In the genomic region with DNA sequence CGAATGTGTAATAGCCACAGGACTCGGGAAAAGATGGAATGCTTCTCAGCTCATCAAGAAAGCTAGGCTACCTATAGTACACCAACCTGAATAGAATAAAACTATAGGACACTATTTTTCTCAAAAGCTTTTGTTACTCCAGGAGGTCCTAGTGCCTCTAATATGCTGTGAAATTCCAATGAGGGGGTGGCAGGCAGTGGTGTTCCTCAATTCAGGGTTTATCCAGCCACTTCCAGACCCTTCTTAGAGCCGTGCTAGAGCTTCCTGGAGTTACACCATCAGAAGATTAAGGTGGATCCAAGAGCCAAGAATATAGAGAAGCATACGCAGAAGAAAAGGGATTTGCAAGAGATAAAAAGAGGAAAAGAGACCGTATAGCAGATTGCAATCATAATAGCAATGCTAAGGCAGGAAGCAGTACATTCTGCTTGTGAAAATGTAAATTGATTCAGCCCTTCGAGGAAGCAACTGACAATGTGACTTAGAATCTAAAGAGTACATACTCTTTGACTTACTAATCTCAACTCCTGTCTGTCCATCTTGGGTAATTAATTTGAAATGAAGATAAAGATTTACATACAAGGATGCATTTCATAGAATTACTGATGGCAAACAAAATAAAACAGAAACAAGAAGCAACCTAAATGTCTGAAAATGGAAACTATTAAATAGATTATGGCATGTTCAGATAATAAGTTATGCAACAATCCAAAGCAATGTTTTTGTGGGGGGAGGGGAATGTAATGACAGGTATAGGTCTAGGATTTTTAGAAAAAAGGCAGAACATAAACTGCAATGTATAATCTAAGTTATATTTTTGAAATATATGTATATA, we compare ENCODE assay signal across 13 cellular contexts. TPM values are rescaled to one million over a fixed set of nuclear protein-coding genes. Genes with fewer than 3 reads are reported as not detected.
DNase-seq lines count a peak whose midpoint lies in the region; ATAC-seq, FAIRE-seq and TF ChIP-seq lines count a peak whose summit lies in the region.
"Had no signal": no experiment of that assay in that cellular context is flagged by ENCODE, and none has a peak within 500 bp of the region (broad histone marks: within the 10 kb centered on the region; RNA-seq: fewer than 3 reads in every experiment).

No MANE protein-coding gene starts in this region.

- H2BK120ac ChIP-seq in H1 (replicated peaks; ENCODE audit: low read depth, low read length) = no peak overlapping the region

- 45% methylated on average over 6 of the region's 6 CpGs; no CpG with 5 or more reads in 1 of the 2 experiments for WGBS in H1 (ENCODE audit: extremely low coverage in 1 of 2, insufficient coverage in 1 of 2, insufficient read length in 1 of 2, insufficient replicate concordance in 2 of 2, low coverage in 1 of 2, low lambda C conversion rate in 2 of 2, missing lambda C conversion rate in 1 of 2), 2 experiments

- no peak for TF ChIP-seq CTCF in H1 (IDR thresholded peaks at IDR 0.05; ENCODE audit: control extremely low read depth in 1 of 3, insufficient read depth in 1 of 3, low read depth in 1 of 3, low read length in 3 of 3)
- TF ChIP-seq CTCF in type B pancreatic cell (conservative IDR thresholded peaks at IDR 0.05) = no peak

- no peak overlapping the region for H3K56ac ChIP-seq in H1 (replicated peaks; ENCODE audit: insufficient read length, low read depth, low read length)

- no peak overlapping the region for H2BK5ac ChIP-seq in H1 (ENCODE audit: low read depth, low read length)

- peaks cover 63% of the 10 kb centered on the region for H3K27me3 Mint-ChIP-seq in activated naive CD8-positive, alpha-beta T cell treated with anti-CD3 and anti-CD28 coated beads, Interleukin-2, amount 10 ng/mL, durations not matched to agents 7 days and 5 days
- peaks cover 53% of the 10 kb centered on the region for H3K27me3 Mint-ChIP-seq in activated naive CD8-positive, alpha-beta T cell treated with anti-CD3 and anti-CD28 coated beads for 36 hours
- H3K27me3 Mint-ChIP-seq in T-cell (peaks cover 0 to 5% of the 10 kb centered on the region in 2 donors), type B pancreatic cell (peaks cover 72% of the 10 kb centered on the region)

- H3K9me3 Mint-ChIP-seq in activated naive CD8-positive, alpha-beta T cell treated with anti-CD3 and anti-CD28 coated beads, Interleukin-2, amount 10 ng/mL, durations not matched to agents 7 days and 5 days = peaks cover 8% of the 10 kb centered on the region
- H3K9me3 Mint-ChIP-seq in activated naive CD8-positive, alpha-beta T cell treated with anti-CD3 and anti-CD28 coated beads for 36 hours = peaks cover 16% of the 10 kb centered on the region
- H3K9me3 Mint-ChIP-seq in T-cell = peaks cover 4 to 11% (median 11%) of the 10 kb centered on the region in 3 donors
- peaks cover 10% of the 10 kb centered on the region for H3K9me3 Mint-ChIP-seq in type B pancreatic cell

- H3K14ac ChIP-seq in H1 (ENCODE audit: insufficient read length) = no peak overlapping the region

- H4K20me1 ChIP-seq in H1 (replicated peaks in 1 of 2; ENCODE audit: control insufficient read depth in 1 of 2, insufficient read depth in 2 of 2, low read length in 2 of 2) = no peaks in the 10 kb centered on the region

- no peak overlapping the region for H3K27ac Mint-ChIP-seq in activated naive CD8-positive, alpha-beta T cell treated with anti-CD3 and anti-CD28 coated beads, Interleukin-2, amount 10 ng/mL, durations not matched to agents 7 days and 5 days
- no peak overlapping the region for H3K27ac Mint-ChIP-seq in activated naive CD8-positive, alpha-beta T cell treated with anti-CD3 and anti-CD28 coated beads for 36 hours
- H3K27ac Mint-ChIP-seq in T-cell = peak overlapping the region; percentile 40 to 62
- no peak overlapping the region for H3K27ac Mint-ChIP-seq in type B pancreatic cell

- H4K91ac ChIP-seq in H1 (replicated peaks; ENCODE audit: insufficient read length, low read length) = no peak overlapping the region

- ATAC-seq in activated naive CD8-positive, alpha-beta T cell treated with anti-CD3 and anti-CD28 coated beads, Interleukin-2, amount 10 ng/mL, durations not matched to agents 7 days and 5 days (ENCODE audit: low read depth) = no peak
- no peak for ATAC-seq in T-cell (replicated peaks in 1 of 4)

- TF ChIP-seq EP300 in H1 (IDR thresholded peaks at IDR 0.05; ENCODE audit: borderline replicate concordance in 1 of 2, low read depth in 2 of 2, low read length in 2 of 2) = no peak

- CTCF ChIA-PET in T-cell (lab: Charles Lee) (interaction anchor here in 1 of 2 donors (0.6 to 0.8 kb wide), 2 partner anchors 44 to 436 kb away, joined by 4 to 5 read pairs; no protein-coding TSS in a partner anchor), H1 (lab: Charles Lee; ENCODE audit: partially characterized antibody) (interaction anchor here (0.7 to 1.0 kb wide), 3 partner anchors 16 to 76 kb away, joined by 3 to 5 read pairs (median 3); no protein-coding TSS in a partner anchor)

- no peak overlapping the region for H3K4ac ChIP-seq in H1 (replicated peaks; ENCODE audit: insufficient read length, low read depth, low read length)

- no peak for FAIRE-seq in H1 (lab: Jason Lieb, UNC)

- H2AFZ ChIP-seq in H1 (ENCODE audit: low read length) = no peak overlapping the region

- H3K18ac ChIP-seq in H1 (ENCODE audit: extremely low read depth, low read length) = no peak overlapping the region

- H4K8ac ChIP-seq in H1 (ENCODE audit: extremely low read depth, insufficient read depth, low read length) = no peak overlapping the region

- no peak for TF ChIP-seq POLR2A in H1 (IDR thresholded peaks at IDR 0.05; ENCODE audit: control extremely low read depth in 1 of 2, low read depth in 2 of 2, low read length in 2 of 2)

- H4K5ac ChIP-seq in H1 (ENCODE audit: insufficient read length, low read depth, low read length) = no peak overlapping the region

- peaks cover 9 to 14% (median 13%) of the 10 kb centered on the region in 4 experiments; a peak in 6 of 7 replicates for H3K27me3 ChIP-seq in H1 (replicated peaks in 1 of 4; ENCODE audit: control insufficient read depth in 3 of 4, extremely low read depth in 1 of 4, insufficient read depth in 3 of 4, low read length in 3 of 4)

- no peak overlapping the region for H2BK20ac ChIP-seq in H1 (ENCODE audit: low read length)

- H3K36me3 ChIP-seq in H1 (ENCODE audit: control insufficient read depth in 2 of 4, insufficient read depth in 4 of 4, low read length in 3 of 4) = peaks cover 0 to 7% (median 0%) of the 10 kb centered on the region in 4 experiments; a peak in 2 of 8 replicates
- H3K36me3 ChIP-seq: adrenal gland had no signal

- peaks cover 11 to 18% of the 10 kb centered on the region in 2 experiments for H3K9me3 ChIP-seq in H1 (ENCODE audit: insufficient read depth in 2 of 2, low read depth in 1 of 2, low read length in 1 of 2)

- H3K79me1 ChIP-seq in H1 (ENCODE audit: low read depth, low read length) = no peaks in the 10 kb centered on the region; the same call in 1 of the 2 replicates

- no peak overlapping the region for H3K23ac ChIP-seq in H1 (ENCODE audit: insufficient read length)

- H3K36me3 Mint-ChIP-seq in activated naive CD8-positive, alpha-beta T cell treated with anti-CD3 and anti-CD28 coated beads, Interleukin-2, amount 10 ng/mL, durations not matched to agents 7 days and 5 days = peaks cover 1% of the 10 kb centered on the region
- peaks cover 8% of the 10 kb centered on the region for H3K36me3 Mint-ChIP-seq in activated naive CD8-positive, alpha-beta T cell treated with anti-CD3 and anti-CD28 coated beads for 36 hours
- H3K36me3 Mint-ChIP-seq in T-cell (peaks cover 12% of the 10 kb centered on the region), type B pancreatic cell (peaks cover 9% of the 10 kb centered on the region)

- H3K4me1 Mint-ChIP-seq in activated naive CD8-positive, alpha-beta T cell treated with anti-CD3 and anti-CD28 coated beads, Interleukin-2, amount 10 ng/mL, durations not matched to agents 7 days and 5 days = peaks cover 8% of the 10 kb centered on the region
- H3K4me1 Mint-ChIP-seq in activated naive CD8-positive, alpha-beta T cell treated with anti-CD3 and anti-CD28 coated beads for 36 hours = peaks cover 11% of the 10 kb centered on the region
- H3K4me1 Mint-ChIP-seq in T-cell = peaks cover 9 to 26% (median 18%) of the 10 kb centered on the region in 3 donors
- H3K4me1 Mint-ChIP-seq in type B pancreatic cell (ENCODE audit: unreplicated experiment) = peaks cover 4% of the 10 kb centered on the region

- H2BK15ac ChIP-seq in H1 (ENCODE audit: low read length) = no peak overlapping the region

- no peak overlapping the region for H2BK12ac ChIP-seq in H1 (ENCODE audit: low read depth, low read length)

- H3K4me1 ChIP-seq in H1 (replicated peaks in 1 of 4; ENCODE audit: control insufficient read depth in 3 of 4, insufficient read depth in 4 of 4, low read length in 3 of 4) = peaks cover 3 to 12% (median 8%) of the 10 kb centered on the region in 4 experiments; a peak in 4 of 7 replicates

- no peak for DNase-seq in activated naive CD8-positive, alpha-beta T cell treated with anti-CD3 and anti-CD28 coated beads, Interleukin-2, amount 10 ng/mL, durations not matched to agents 7 days and 5 days
- DNase-seq in activated naive CD8-positive, alpha-beta T cell treated with anti-CD3 and anti-CD28 coated beads for 36 hours = no peak
- DNase-seq in T-cell (no peak), H1 (ENCODE audit: low read depth in 1 of 2, low spot score in 2 of 2) (peak in 1 of 2 experiments; percentile 10), type B pancreatic cell (ENCODE audit: extremely low spot score, unreplicated experiment) (no peak), SW480 (ENCODE audit: low spot score) (no peak), H4 (ENCODE audit: low spot score) (no peak)
- no peak for DNase-seq in activated CD8-positive, alpha-beta memory T cell treated with anti-CD3 and anti-CD28 coated beads for 24 hours
- DNase-seq: adrenal gland, cortex of kidney, NCI-H1105, NCI-H446 treated with DMSO at 0.1 percent for 48 hours, tibial artery had no signal

- POLR2A ChIA-PET in activated naive CD8-positive, alpha-beta T cell treated with anti-CD3 and anti-CD28 coated beads, Interleukin-2, amount 10 ng/mL, durations not matched to agents 7 days and 5 days (lab: Charles Lee) = no interaction called here
- POLR2A ChIA-PET in T-cell (lab: Charles Lee) (interaction anchor here in 1 of 2 donors (0.5 to 0.6 kb wide), 2 partner anchors 616 to 635 kb away, joined by 3 read pairs; a partner anchor contains a TSS), H1 (lab: Charles Lee; ENCODE audit: partially characterized antibody) (interaction anchor here (1.0 kb wide), 1 partner anchor 11 kb away, joined by 4 read pairs; no protein-coding TSS in a partner anchor)

- H3K9ac ChIP-seq in H1 (replicated peaks in 1 of 4; ENCODE audit: extremely low read depth in 1 of 4, low read depth in 3 of 4, low read length in 3 of 4) = no peak overlapping the region

- peak overlapping the region; percentile 54 to 98 for H3K4me2 ChIP-seq in H1 (ENCODE audit: insufficient read depth in 1 of 2, low read depth in 2 of 2, low read length in 2 of 2)

- H2AK5ac ChIP-seq in H1 (ENCODE audit: low read depth, low read length) = no peak overlapping the region

- H3K4me3 ChIP-seq in H1 (ENCODE audit: extremely low read depth in 1 of 4, insufficient read depth in 2 of 4, low read depth in 3 of 4, low read length in 4 of 4) = peak overlapping the region in 1 of 4 experiments; percentile 71; a peak in 2 of 8 replicates

- H3K27ac ChIP-seq in H1 (ENCODE audit: low read depth, low read length) = no peak overlapping the region
- H3K27ac ChIP-seq: adrenal gland, tibial artery had no signal

- TF ChIP-seq RAD21 in H1 (IDR thresholded peaks at IDR 0.05 in 1 of 2, conservative IDR thresholded peaks at IDR 0.05 in 1 of 2; ENCODE audit: low read depth in 2 of 2, low read length in 2 of 2) = no peak

- peaks cover 13% of the 10 kb centered on the region; the same call in 1 of the 2 replicates for H3K23me2 ChIP-seq in H1 (ENCODE audit: low read depth, low read length)

- H3K4me3 Mint-ChIP-seq in activated naive CD8-positive, alpha-beta T cell treated with anti-CD3 and anti-CD28 coated beads, Interleukin-2, amount 10 ng/mL, durations not matched to agents 7 days and 5 days = peak overlapping the region; percentile 3
- no peak overlapping the region for H3K4me3 Mint-ChIP-seq in activated naive CD8-positive, alpha-beta T cell treated with anti-CD3 and anti-CD28 coated beads for 36 hours
- peak overlapping the region; percentile 29 to 90 (median 88) for H3K4me3 Mint-ChIP-seq in T-cell
- peak overlapping the region; percentile 79 for H3K4me3 Mint-ChIP-seq in type B pancreatic cell

- no peaks in the 10 kb centered on the region for H3K79me2 ChIP-seq in H1 (ENCODE audit: control insufficient read depth in 1 of 2, insufficient read depth in 2 of 2, low read length in 2 of 2)

RNA-seq across cellular contexts. Expression of a gene that starts 2.1 kb away (rescaled TPM):
- under 1 TPM; 0.34 to 0.61 TPM for total RNA-seq in activated naive CD8-positive, alpha-beta T cell treated with anti-CD3 and anti-CD28 coated beads, Interleukin-2, amount 10 ng/mL, durations not matched to agents 7 days and 5 days
- total RNA-seq in activated naive CD8-positive, alpha-beta T cell treated with anti-CD3 and anti-CD28 coated beads for 36 hours = not detected
- 1 to 10 TPM in 4 of 5 donors, under 1 TPM in 1; 0.95 to 4.0 (median 1.7) TPM for total RNA-seq in T-cell
- total RNA-seq in H1 (2021; fragmentation: NEBNext Ultra II Directional; extraction: Animal tissue kit (Norgen Biotek cat#: 25700)) = 1.1 and 1.3 TPM in 2 replicates
- polyA plus RNA-seq in H1 (2011; rRNA removed) = 0.50 and 0.70 TPM in 2 replicates
- polyA plus RNA-seq in H1 (2011; cell fraction: cytosol; rRNA removed) = 0.53 TPM
- 0.84 TPM for polyA plus RNA-seq in H1 (2011; cell fraction: nucleus; rRNA removed)
- 0.61 to 1.1 TPM (median 0.84 TPM) in 4 replicates for polyA plus RNA-seq in H1 (2012, experiment 1 of 2)
- polyA plus RNA-seq in H1 (2012, experiment 2 of 2) = 0.07 TPM
- polyA plus RNA-seq in H1 (2013, experiment 1 of 2) = 1.6 TPM
- polyA plus RNA-seq in H1 (2013, experiment 2 of 2) = 1.5 TPM
- polyA minus RNA-seq in H1 (2011; rRNA and poly(A)+ RNA removed) = 0.69 and 1.1 TPM in 2 replicates
- polyA minus RNA-seq in H1 (2011; cell fraction: cytosol; rRNA and poly(A)+ RNA removed) = 1.2 TPM
- polyA minus RNA-seq in H1 (2011; cell fraction: nucleus; rRNA and poly(A)+ RNA removed) = 4.7 TPM
- 1.0 and 1.8 TPM in 2 replicates for total RNA-seq in type B pancreatic cell (ENCODE audit: low replicate concordance)
- 0.14 TPM in 1 of 2 replicates, not detected in the other for total RNA-seq in H4 (2014; rRNA removed; shearing (Covaris generic))

Comparison
In these comparisons a context has a peak if more than half of its experiments do, and no peak if none do; other contexts are left out.
1. H3K27ac Mint-ChIP-seq: peak in T-cell (2 of 2); none in activated naive CD8-positive, alpha-beta T cell treated with anti-CD3 and anti-CD28 coated beads, Interleukin-2, amount 10 ng/mL, durations not matched to agents 7 days and 5 days (single experiment), activated naive CD8-positive, alpha-beta T cell treated with anti-CD3 and anti-CD28 coated beads for 36 hours (single experiment) and type B pancreatic cell (single experiment).